In the genomic region with DNA sequence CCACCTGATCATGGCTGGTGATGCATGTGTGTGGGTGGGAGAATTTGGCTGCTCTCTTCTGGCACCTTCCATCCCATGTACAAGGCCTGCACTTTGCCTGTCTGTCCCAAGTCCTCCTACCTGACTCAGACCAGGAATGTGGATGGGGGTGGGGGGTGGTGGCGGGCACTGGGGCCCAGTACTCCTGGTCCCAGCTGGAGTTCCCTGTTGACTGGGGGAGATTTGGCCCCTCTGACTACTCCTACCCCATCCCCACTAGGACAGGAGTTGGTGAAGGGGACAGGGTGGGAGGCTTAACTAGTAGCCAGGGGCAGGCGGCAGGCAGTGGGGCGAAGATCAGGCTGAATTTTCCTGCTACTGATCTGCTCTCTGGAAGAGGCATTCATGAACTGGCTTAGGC, we compare ENCODE assay signal across 5 cellular contexts.
DNase-seq lines count a peak whose midpoint lies in the region; ATAC-seq, FAIRE-seq and TF ChIP-seq lines count a peak whose summit lies in the region.
"Not testable (repeated sequence)": the region's sequence is repeated elsewhere in the genome, so short reads cannot be mapped to it uniquely, and the experiment has no call there.

No MANE protein-coding gene starts in this region.

- H3K4me1 ChIP-seq in Panc1 (ENCODE audit: control insufficient read depth, insufficient read depth, low read length); esophagus muscularis mucosa; kidney (ENCODE audit: control insufficient read depth in 1 of 2, insufficient read depth in 1 of 2, low read depth in 1 of 2, low read length in 2 of 2): not testable (repeated sequence)

- not testable (repeated sequence) for H3K27ac ChIP-seq in Panc1 (ENCODE audit: low read length); esophagus muscularis mucosa (replicated peaks in 1 of 4); kidney (ENCODE audit: low read depth in 2 of 2, low read length in 2 of 2)

- not testable (repeated sequence) for DNase-seq in Panc1 (ENCODE audit: low read depth, low spot score); stimulated activated effector memory CD8-positive, alpha-beta T cell treated with anti-CD3 and anti-CD28 coated beads, Interleukin-12 subunit alpha, Interleukin-12 subunit beta, amount 100 ng/mL, for 72 hours (ENCODE audit: low spot score in 2 of 2)
- DNase-seq in esophagus muscularis mucosa (ENCODE audit: extremely low spot score) (peak; percentile 74), kidney (peak; percentile 28), osteocyte (ENCODE audit: extremely low spot score, unreplicated experiment) (peak; percentile 78)

- not testable (repeated sequence) for H3K4me3 Mint-ChIP-seq in osteocyte (ENCODE audit: unreplicated experiment); stimulated activated effector memory CD8-positive, alpha-beta T cell treated with anti-CD3 and anti-CD28 coated beads, Interleukin-12 subunit alpha, Interleukin-12 subunit beta, amount 100 ng/mL, for 72 hours

- not testable (repeated sequence) for H3K4me3 ChIP-seq in Panc1 (ENCODE audit: low read depth in 2 of 2, low read length in 2 of 2); esophagus muscularis mucosa; kidney (ENCODE audit: low read length in 2 of 2)

- not testable (repeated sequence) for H3K27ac Mint-ChIP-seq in osteocyte (ENCODE audit: unreplicated experiment); stimulated activated effector memory CD8-positive, alpha-beta T cell treated with anti-CD3 and anti-CD28 coated beads, Interleukin-12 subunit alpha, Interleukin-12 subunit beta, amount 100 ng/mL, for 72 hours

- TF ChIP-seq CTCF in Panc1 (IDR thresholded peaks at IDR 0.05); esophagus muscularis mucosa (IDR thresholded peaks at IDR 0.05); kidney (IDR thresholded peaks at IDR 0.05; ENCODE audit: borderline replicate concordance, extremely low read depth, insufficient read depth); osteocyte (IDR thresholded peaks at IDR 0.05): not testable (repeated sequence)

- not testable (repeated sequence) for H3K27me3 Mint-ChIP-seq in osteocyte (ENCODE audit: unreplicated experiment)

- in situ Hi-C loops in Panc1 (cut with HindIII; ENCODE audit: low pct_unique_long_range_greater_than_20kb, low sequenced_read_pairs) = not testable (repeated sequence)

- not testable (repeated sequence) for TF ChIP-seq POLR2A in esophagus muscularis mucosa (IDR thresholded peaks at IDR 0.05; ENCODE audit: low read depth)

- CTCF ChIA-PET in Panc1 (lab: Charles Lee) = not testable (repeated sequence)

- intact Hi-C loops in Panc1 (cut with micrococcal nuclease; ENCODE audit: unreplicated experiment); esophagus muscularis mucosa (cut with DNase I); kidney (cut with DNase I): not testable (repeated sequence)

- not testable (repeated sequence) for H3K36me3 Mint-ChIP-seq in osteocyte (ENCODE audit: unreplicated experiment); stimulated activated effector memory CD8-positive, alpha-beta T cell treated with anti-CD3 and anti-CD28 coated beads, Interleukin-12 subunit alpha, Interleukin-12 subunit beta, amount 100 ng/mL, for 72 hours

- H3K36me3 ChIP-seq in Panc1 (ENCODE audit: control insufficient read depth, insufficient read depth, low read length); esophagus muscularis mucosa; kidney (ENCODE audit: control insufficient read depth in 1 of 2, insufficient read depth in 2 of 2, low read length in 2 of 2): not testable (repeated sequence)

- BruUV-seq in Panc1 (replicated peaks; lab: Mats Ljungman, UMichigan) = not testable (repeated sequence)

- not testable (repeated sequence) for TF ChIP-seq EP300 in esophagus muscularis mucosa (IDR thresholded peaks at IDR 0.05)

- H3K9ac ChIP-seq in kidney (ENCODE audit: low read length in 2 of 2) = not testable (repeated sequence)

- 40% methylated on average over 1 of the region's 3 CpGs for WGBS in esophagus muscularis mucosa

- H3K9me3 Mint-ChIP-seq in osteocyte (ENCODE audit: unreplicated experiment); stimulated activated effector memory CD8-positive, alpha-beta T cell treated with anti-CD3 and anti-CD28 coated beads, Interleukin-12 subunit alpha, Interleukin-12 subunit beta, amount 100 ng/mL, for 72 hours: not testable (repeated sequence)

- not testable (repeated sequence) for H3K9me3 ChIP-seq in Panc1 (ENCODE audit: control insufficient read depth, insufficient read depth, low read depth, low read length); esophagus muscularis mucosa; kidney (ENCODE audit: control insufficient read depth in 1 of 2, low read length in 2 of 2)

- not testable (repeated sequence) for H3K4me1 Mint-ChIP-seq in osteocyte (ENCODE audit: unreplicated experiment); stimulated activated effector memory CD8-positive, alpha-beta T cell treated with anti-CD3 and anti-CD28 coated beads, Interleukin-12 subunit alpha, Interleukin-12 subunit beta, amount 100 ng/mL, for 72 hours

- ATAC-seq in Panc1 = 0 out of 2 replicates have a peak, but pooled peaks have one; percentile 40
- peak; percentile 18 for ATAC-seq in stimulated activated effector memory CD8-positive, alpha-beta T cell treated with anti-CD3 and anti-CD28 coated beads, Interleukin-12 subunit alpha, Interleukin-12 subunit beta, amount 100 ng/mL, for 72 hours

- POLR2A ChIA-PET in Panc1 (lab: Charles Lee) = not testable (repeated sequence)

- FAIRE-seq in kidney (lab: Jason Lieb, UNC) = not testable (repeated sequence)

- not testable (repeated sequence) for H3K27me3 ChIP-seq in Panc1 (ENCODE audit: control insufficient read depth, insufficient read depth, low read length); esophagus muscularis mucosa
